20 cellular contexts compared by ENCODE assay signal in the genomic region with DNA sequence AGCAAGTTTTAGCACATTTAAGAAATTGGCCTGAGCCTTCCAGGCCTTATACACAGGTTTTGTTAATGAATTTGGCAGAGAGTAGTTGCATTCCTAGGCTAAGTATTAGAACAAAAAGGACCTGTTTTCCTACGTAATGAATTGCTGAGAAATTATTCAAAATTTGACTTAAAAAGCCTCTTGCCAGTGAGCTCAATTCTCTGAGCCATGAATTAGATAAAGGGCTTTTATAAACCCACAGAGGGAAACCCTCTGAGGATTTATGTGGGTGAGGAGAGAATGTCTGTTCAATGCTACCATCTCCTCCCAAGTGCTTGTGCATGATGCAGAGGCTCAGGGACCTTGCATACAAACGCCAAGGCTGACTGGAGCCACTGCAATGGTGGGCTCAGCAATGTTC.
"Had no signal": no experiment of that assay in that cellular context is flagged by ENCODE, and none has a peak within 500 bp of the region (broad histone marks: within the 10 kb centered on the region; RNA-seq: fewer than 3 reads in every experiment).

No MANE protein-coding gene starts in this region.

- H3K27ac ChIP-seq: esophagus squamous epithelium, psoas muscle, skin epidermis, spleen, testis, tibial artery had no signal

- H3K9me3 ChIP-seq: esophagus squamous epithelium, psoas muscle, testis, tibial artery had no signal

- H3K4me3 ChIP-seq: esophagus squamous epithelium, lung, psoas muscle, skin epidermis, spleen, testis, tibial artery had no signal

- H3K27me3 ChIP-seq: esophagus squamous epithelium, spleen, testis, tibial artery had no signal

- ATAC-seq: effector memory CD8-positive, alpha-beta T cell; left lobe of liver; naive thymus-derived CD8-positive, alpha-beta T cell; psoas muscle; right cardiac atrium; stimulated activated memory B cell treated with anti-CD40 and anti-IgM and Interleukin-4, amounts not matched to agents 10 μg/mL and 1 μg/mL and 100 μg/mL, for 72 hours; stimulated activated naive CD8-positive, alpha-beta T cell treated with anti-CD3 and anti-CD28 coated beads, Interleukin-15, Interleukin-2, amounts not matched to agents 100 U/mL and 50 U/mL, for 24 hours had no signal

- DNase-seq: cortex of kidney; effector memory CD8-positive, alpha-beta T cell; erythroblast; esophagus squamous epithelium; foreskin melanocyte; mesenchymal stem cell; naive thymus-derived CD8-positive, alpha-beta T cell; nephron progenitor cell; posterior cingulate gyrus; psoas muscle; right cardiac atrium; spleen; stimulated activated CD4-positive, alpha-beta T cell treated with anti-CD3 and anti-CD28 coated beads, Interleukin-4, amount 100 ng/mL, for 4 hours; stimulated activated naive CD8-positive, alpha-beta T cell treated with anti-CD3 and anti-CD28 coated beads, Interleukin-15, Interleukin-2, amounts not matched to agents 100 U/mL and 50 U/mL, for 24 hours; testis; tibial artery had no signal

- H3K4me1 ChIP-seq: esophagus squamous epithelium, spleen, testis had no signal

- H3K36me3 ChIP-seq: esophagus squamous epithelium, spleen, tibial artery had no signal
